Comparison of ENCODE assay signal across 9 cellular contexts in genomic region chr3:126782554-126782953, GRCh38.
DNase-seq lines count a peak whose midpoint lies in the region; ATAC-seq, FAIRE-seq and TF ChIP-seq lines count a peak whose summit lies in the region.
"Had no signal": no experiment of that assay in that cellular context is flagged by ENCODE, and none has a peak within 500 bp of the region (broad histone marks: within the 10 kb centered on the region; RNA-seq: fewer than 3 reads in every experiment).

No MANE protein-coding gene starts in this region.

- H3K27me3 ChIP-seq in upper lobe of left lung: no peaks in the 10 kb centered on the region

- no peak overlapping the region for H3K4me3 ChIP-seq in upper lobe of left lung

- WGBS in upper lobe of left lung, 2 donors: 41 to 53% methylated on average over 3 of the region's 3 CpGs

- H3K9me3 Mint-ChIP-seq in brain: peaks cover 0 to 11% (median 0%) of the 10 kb centered on the region in 5 experiments
- H3K9me3 Mint-ChIP-seq in stimulated activated naive B cell treated with anti-CD40 and anti-IgM and Interleukin-4, amounts not matched to agents 10 μg/mL and 1 μg/mL and 100 μg/mL, for 72 hours: no peaks in the 10 kb centered on the region
- H3K9me3 Mint-ChIP-seq in stimulated activated naive CD8-positive, alpha-beta T cell treated with anti-CD3 and anti-CD28 coated beads, Interleukin-15, amount 100 ng/mL, for 72 hours: peaks cover 0 to 5% of the 10 kb centered on the region in 2 donors

- no peaks in the 10 kb centered on the region for H3K9me3 ChIP-seq in upper lobe of left lung

- peak in 2 of 4 donors; percentile 1 to 22 for TF ChIP-seq EP300 in upper lobe of left lung (IDR thresholded peaks at IDR 0.05)

- FAIRE-seq in GM12892 (lab: Jason Lieb, UNC): no peak

- H3K36me3 ChIP-seq in upper lobe of left lung: no peaks in the 10 kb centered on the region

- TF ChIP-seq CTCF in brain (conservative IDR thresholded peaks at IDR 0.05) (no peak), upper lobe of left lung (IDR thresholded peaks at IDR 0.05) (no peak)

- DNase-seq in HS-5 (ENCODE audit: low read depth) (peak; percentile 92), iris pigment epithelial cell (ENCODE audit: low read depth) (peak; percentile 88), upper lobe of left lung (peak in 1 of 2 donors; percentile 32), MV-4-11 (lab: John Stamatoyannopoulos, UW) (no peak), GM12892 (ENCODE audit: insufficient read length) (no peak)
- no peak for DNase-seq in stimulated activated naive B cell treated with anti-CD40 and anti-IgM and Interleukin-4, amounts not matched to agents 10 μg/mL and 1 μg/mL and 100 μg/mL, for 72 hours
- no peak for DNase-seq in stimulated activated naive CD8-positive, alpha-beta T cell treated with anti-CD3 and anti-CD28 coated beads, Interleukin-15, amount 100 ng/mL, for 72 hours
- DNase-seq: activated CD4-positive, alpha-beta T cell treated with anti-CD3 and anti-CD28 coated beads, Interleukin-2, amount 50 U/mL, for 4 hours had no signal

- H3K4me1 Mint-ChIP-seq in brain: peaks cover 46% of the 10 kb centered on the region
- peaks cover 15 to 27% of the 10 kb centered on the region in 2 donors for H3K4me1 Mint-ChIP-seq in stimulated activated naive B cell treated with anti-CD40 and anti-IgM and Interleukin-4, amounts not matched to agents 10 μg/mL and 1 μg/mL and 100 μg/mL, for 72 hours
- H3K4me1 Mint-ChIP-seq in stimulated activated naive CD8-positive, alpha-beta T cell treated with anti-CD3 and anti-CD28 coated beads, Interleukin-15, amount 100 ng/mL, for 72 hours: peaks cover 16% of the 10 kb centered on the region

- H3K4me1 ChIP-seq in upper lobe of left lung: peaks cover 0 to 8% (median 3%) of the 10 kb centered on the region in 4 donors

- peak overlapping the region in 2 of 5 experiments; percentile 7 to 25 for H3K4me3 Mint-ChIP-seq in brain
- H3K4me3 Mint-ChIP-seq in stimulated activated naive B cell treated with anti-CD40 and anti-IgM and Interleukin-4, amounts not matched to agents 10 μg/mL and 1 μg/mL and 100 μg/mL, for 72 hours: no peak overlapping the region
- H3K4me3 Mint-ChIP-seq in stimulated activated naive CD8-positive, alpha-beta T cell treated with anti-CD3 and anti-CD28 coated beads, Interleukin-15, amount 100 ng/mL, for 72 hours: no peak overlapping the region

- TF ChIP-seq POLR2A in upper lobe of left lung (IDR thresholded peaks at IDR 0.05) (no peak), GM12892 (IDR thresholded peaks at IDR 0.05; ENCODE audit: low read depth, low read length) (no peak)

- H3K27ac ChIP-seq in upper lobe of left lung: peak overlapping the region in 3 of 4 donors; percentile 0 to 49 (median 42)

- H3K27me3 Mint-ChIP-seq in brain: peaks cover 4% of the 10 kb centered on the region
- H3K27me3 Mint-ChIP-seq in stimulated activated naive B cell treated with anti-CD40 and anti-IgM and Interleukin-4, amounts not matched to agents 10 μg/mL and 1 μg/mL and 100 μg/mL, for 72 hours: no peaks in the 10 kb centered on the region
- H3K27me3 Mint-ChIP-seq in stimulated activated naive CD8-positive, alpha-beta T cell treated with anti-CD3 and anti-CD28 coated beads, Interleukin-15, amount 100 ng/mL, for 72 hours: no peaks in the 10 kb centered on the region

- peak; percentile 79 to 85 for ATAC-seq in upper lobe of left lung (ENCODE audit: low FRiP score in 2 of 2)
- no peak for ATAC-seq in stimulated activated naive B cell treated with anti-CD40 and anti-IgM and Interleukin-4, amounts not matched to agents 10 μg/mL and 1 μg/mL and 100 μg/mL, for 72 hours (replicated peaks)
- ATAC-seq in stimulated activated naive CD8-positive, alpha-beta T cell treated with anti-CD3 and anti-CD28 coated beads, Interleukin-15, amount 100 ng/mL, for 72 hours: no peak

- H3K36me3 Mint-ChIP-seq in brain: peaks cover 12% of the 10 kb centered on the region
- H3K36me3 Mint-ChIP-seq in stimulated activated naive B cell treated with anti-CD40 and anti-IgM and Interleukin-4, amounts not matched to agents 10 μg/mL and 1 μg/mL and 100 μg/mL, for 72 hours: peaks cover 9 to 17% of the 10 kb centered on the region in 2 donors

- peak overlapping the region; percentile 62 to 89 (median 76) for H3K27ac Mint-ChIP-seq in brain
- no peak overlapping the region for H3K27ac Mint-ChIP-seq in stimulated activated naive B cell treated with anti-CD40 and anti-IgM and Interleukin-4, amounts not matched to agents 10 μg/mL and 1 μg/mL and 100 μg/mL, for 72 hours
- H3K27ac Mint-ChIP-seq in stimulated activated naive CD8-positive, alpha-beta T cell treated with anti-CD3 and anti-CD28 coated beads, Interleukin-15, amount 100 ng/mL, for 72 hours: no peak overlapping the region

Comparison
In these comparisons a context has a peak if more than half of its experiments do, and no peak if none do; other contexts are left out.
1. DNase-seq: peak in HS-5 (single experiment) and iris pigment epithelial cell (single experiment); none in stimulated activated naive B cell treated with anti-CD40 and anti-IgM and Interleukin-4, amounts not matched to agents 10 μg/mL and 1 μg/mL and 100 μg/mL, for 72 hours (single experiment), MV-4-11 (single experiment), GM12892 (single experiment) and stimulated activated naive CD8-positive, alpha-beta T cell treated with anti-CD3 and anti-CD28 coated beads, Interleukin-15, amount 100 ng/mL, for 72 hours (0 of 2).
2. H3K27ac Mint-ChIP-seq: peak in brain (5 of 5); none in stimulated activated naive B cell treated with anti-CD40 and anti-IgM and Interleukin-4, amounts not matched to agents 10 μg/mL and 1 μg/mL and 100 μg/mL, for 72 hours (single experiment) and stimulated activated naive CD8-positive, alpha-beta T cell treated with anti-CD3 and anti-CD28 coated beads, Interleukin-15, amount 100 ng/mL, for 72 hours (0 of 2).
3. ATAC-seq: peak in upper lobe of left lung (2 of 2); none in stimulated activated naive B cell treated with anti-CD40 and anti-IgM and Interleukin-4, amounts not matched to agents 10 μg/mL and 1 μg/mL and 100 μg/mL, for 72 hours (0 of 2) and stimulated activated naive CD8-positive, alpha-beta T cell treated with anti-CD3 and anti-CD28 coated beads, Interleukin-15, amount 100 ng/mL, for 72 hours (single experiment).